ENCODE assay signal across 9 cellular contexts in genomic region chr6:41536884-41537347, GRCh38.
DNase-seq lines count a peak whose midpoint lies in the region; TF ChIP-seq lines count a peak whose summit lies in the region.
"Had no signal": no experiment of that assay in that cellular context is flagged by ENCODE, and none has a peak within 500 bp of the region (broad histone marks: within the 10 kb centered on the region; RNA-seq: fewer than 3 reads in every experiment).

No MANE protein-coding gene starts in this region.

- peak overlapping the region; percentile 72 for H3K27ac ChIP-seq in C4-2B

- no peak for TF ChIP-seq CTCF in C4-2B (conservative IDR thresholded peaks at IDR 0.05)

- peak; percentile 90 for DNase-seq in NCI-H1092 treated with DMSO at 0.1 percent for 48 hours (lab: John Stamatoyannopoulos, UW)
- peak; percentile 74 to 81 for DNase-seq in SHP77 (lab: John Stamatoyannopoulos, UW)
- peak; percentile 73 for DNase-seq in kidney tubule cell (ENCODE audit: low spot score)
- no peak for DNase-seq in germinal center (ENCODE audit: low spot score)
- DNase-seq in stimulated activated CD4-positive, alpha-beta T cell treated with anti-CD3 and anti-CD28 coated beads, Interleukin-12 subunit alpha, Interleukin-12 subunit beta, amount 100 ng/mL, for 4 hours: no peak
- no peak for DNase-seq in GOT3 (lab: John Stamatoyannopoulos, UW)
- no peak for DNase-seq in D341Med (ENCODE audit: low spot score)
- DNase-seq: islet precursor cell had no signal

Comparison
In these comparisons a context has a peak if more than half of its experiments do, and no peak if none do; other contexts are left out.
1. DNase-seq: peak in NCI-H1092 treated with DMSO at 0.1 percent for 48 hours (single experiment), SHP77 (2 of 2) and kidney tubule cell (single experiment); none in germinal center (single experiment), stimulated activated CD4-positive, alpha-beta T cell treated with anti-CD3 and anti-CD28 coated beads, Interleukin-12 subunit alpha, Interleukin-12 subunit beta, amount 100 ng/mL, for 4 hours (single experiment), GOT3 (single experiment) and D341Med (single experiment).